Comparison of ENCODE assay signal across 17 cellular contexts in genomic region chr22:49780992-49781782, GRCh38. TPM values are rescaled to one million over a fixed set of nuclear protein-coding genes. Genes with fewer than 3 reads are reported as not detected.
DNase-seq lines count a peak whose midpoint lies in the region; ATAC-seq and TF ChIP-seq lines count a peak whose summit lies in the region.
"Had no signal": no experiment of that assay in that cellular context is flagged by ENCODE, and none has a peak within 500 bp of the region (broad histone marks: within the 10 kb centered on the region; RNA-seq: fewer than 3 reads in every experiment).

No MANE protein-coding gene starts in this region.

- H3K27me3 ChIP-seq in gastrocnemius medialis: no peaks in the 10 kb centered on the region
- no peaks in the 10 kb centered on the region for H3K27me3 ChIP-seq in Caco-2 (replicated peaks; ENCODE audit: control insufficient read depth, insufficient read depth, low read length)
- H3K27me3 ChIP-seq: heart right ventricle, uterus had no signal

- no peaks in the 10 kb centered on the region for H3K9me3 Mint-ChIP-seq in activated naive CD4-positive, alpha-beta T cell treated with anti-CD3 and anti-CD28 coated beads, Interleukin-2, amount 10 ng/mL, durations not matched to agents 7 days and 5 days
- no peaks in the 10 kb centered on the region for H3K9me3 Mint-ChIP-seq in activated naive CD4-positive, alpha-beta T cell treated with anti-CD3 and anti-CD28 coated beads, Interleukin-2, amount 50 U/mL, for 72 hours
- H3K9me3 Mint-ChIP-seq in Caco-2 (ENCODE audit: unreplicated experiment): no peaks in the 10 kb centered on the region
- H3K9me3 Mint-ChIP-seq: HFFc6 had no signal

- TF ChIP-seq CTCF in HEK293 (tag by site-specific recombination; IDR thresholded peaks at IDR 0.05) (no peak), gastrocnemius medialis (IDR thresholded peaks at IDR 0.05 in 4 of 5, conservative IDR thresholded peaks at IDR 0.05 in 1 of 5) (no peak), Caco-2 (IDR thresholded peaks at IDR 0.05; ENCODE audit: insufficient read depth in 1 of 2, low read depth in 1 of 2, low read length in 1 of 2, severe bottlenecking in 1 of 2, unreplicated experiment in 1 of 2) (no peak)

- H3K4me1 ChIP-seq in HEK293 (ENCODE audit: control insufficient read depth, insufficient read depth, low read length) (no peaks in the 10 kb centered on the region), gastrocnemius medialis (peaks cover 31 to 38% of the 10 kb centered on the region in 2 donors), Caco-2 (no peaks in the 10 kb centered on the region)

- POLR2A ChIA-PET in HEK293 (lab: Yijun Ruan, JAX) (no interaction called here), Caco-2 (lab: Charles Lee) (no interaction called here)

- no TSS peak for BruUV-seq in Caco-2 (replicated peaks; lab: Mats Ljungman, UMichigan)

- no peak for TF ChIP-seq POLR2A in gastrocnemius medialis (IDR thresholded peaks at IDR 0.05)

- CTCF ChIA-PET in activated naive CD4-positive, alpha-beta T cell treated with anti-CD3 and anti-CD28 coated beads, Interleukin-2, amount 10 ng/mL, durations not matched to agents 7 days and 5 days (lab: Charles Lee): no interaction called here
- CTCF ChIA-PET in HEK293 (lab: Yijun Ruan, JAX) (interaction anchor here (1.2 kb wide), 1 partner anchor 13 kb away, joined by 3 read pairs; no protein-coding TSS in a partner anchor), Caco-2 (lab: Charles Lee) (no interaction called here)

- intact Hi-C loops in gastrocnemius medialis (cut with DNase I; ENCODE audit: low total_unique reads): loop anchor here (2.0 to 10.0 kb wide), 2 partner anchors 72 to 404 kb away; partner anchors contain the start of genes TRABD and ZBED4
- intact Hi-C loops in Caco-2 (cut with micrococcal nuclease; ENCODE audit: unreplicated experiment): no loop called here

- H3K4me3 Mint-ChIP-seq in activated naive CD4-positive, alpha-beta T cell treated with anti-CD3 and anti-CD28 coated beads, Interleukin-2, amount 10 ng/mL, durations not matched to agents 7 days and 5 days: no peak overlapping the region
- H3K4me3 Mint-ChIP-seq in Caco-2 (ENCODE audit: unreplicated experiment): no peak overlapping the region
- H3K4me3 Mint-ChIP-seq: HFFc6 had no signal

- H3K27ac Mint-ChIP-seq in activated naive CD4-positive, alpha-beta T cell treated with anti-CD3 and anti-CD28 coated beads, Interleukin-2, amount 10 ng/mL, durations not matched to agents 7 days and 5 days: peak overlapping the region; percentile 72
- peak overlapping the region in 1 of 2 donors; percentile 92 for H3K27ac Mint-ChIP-seq in activated naive CD4-positive, alpha-beta T cell treated with anti-CD3 and anti-CD28 coated beads, Interleukin-2, amount 50 U/mL, for 72 hours
- H3K27ac Mint-ChIP-seq in Caco-2 (ENCODE audit: unreplicated experiment): no peak overlapping the region
- H3K27ac Mint-ChIP-seq: HFFc6 had no signal

- peaks cover 33% of the 10 kb centered on the region for H3K36me3 Mint-ChIP-seq in activated naive CD4-positive, alpha-beta T cell treated with anti-CD3 and anti-CD28 coated beads, Interleukin-2, amount 10 ng/mL, durations not matched to agents 7 days and 5 days
- H3K36me3 Mint-ChIP-seq in activated naive CD4-positive, alpha-beta T cell treated with anti-CD3 and anti-CD28 coated beads, Interleukin-2, amount 50 U/mL, for 72 hours: peaks cover 0 to 5% of the 10 kb centered on the region in 2 donors
- peaks cover 60% of the 10 kb centered on the region for H3K36me3 Mint-ChIP-seq in Caco-2 (ENCODE audit: insufficient read depth, unreplicated experiment)

- H3K9me3 ChIP-seq in HEK293 (ENCODE audit: control insufficient read depth, insufficient read depth, low read depth, low read length) (no peaks in the 10 kb centered on the region), gastrocnemius medialis (no peaks in the 10 kb centered on the region), Caco-2 (no peaks in the 10 kb centered on the region)
- H3K9me3 ChIP-seq: heart right ventricle, uterus had no signal

- in situ Hi-C loops in gastrocnemius medialis (cut with MboI; ENCODE audit: low sequenced_read_pairs in 4 of 4): loop anchor here in 1 of 4 donors (25.0 kb wide), 1 partner anchor 106 kb away; no protein-coding TSS in a partner anchor

- DNase-seq in activated naive CD4-positive, alpha-beta T cell treated with anti-CD3 and anti-CD28 coated beads, Interleukin-2, amount 10 ng/mL, durations not matched to agents 7 days and 5 days: no peak
- no peak for DNase-seq in activated naive CD4-positive, alpha-beta T cell treated with anti-CD3 and anti-CD28 coated beads, Interleukin-2, amount 50 U/mL, for 72 hours (ENCODE audit: low spot score in 2 of 2)
- DNase-seq in ecto neural progenitor cell (ENCODE audit: low spot score) (peak; percentile 41), gastrocnemius medialis (no peak), NCI-H1417 (lab: John Stamatoyannopoulos, UW) (no peak), Caco-2 (no peak)
- DNase-seq: ACHN; activated CD4-positive, alpha-beta T cell treated with anti-CD3 and anti-CD28 coated beads for 48 hours; activated naive CD4-positive, alpha-beta T cell; heart right ventricle; HFFc6; NCI-H510A treated with DMSO at 0.1 percent for 48 hours; occipital lobe; uterus had no signal

- no peaks in the 10 kb centered on the region for H3K27me3 Mint-ChIP-seq in activated naive CD4-positive, alpha-beta T cell treated with anti-CD3 and anti-CD28 coated beads, Interleukin-2, amount 10 ng/mL, durations not matched to agents 7 days and 5 days
- H3K27me3 Mint-ChIP-seq in Caco-2 (ENCODE audit: insufficient read depth, unreplicated experiment): no peaks in the 10 kb centered on the region

- ATAC-seq in activated naive CD4-positive, alpha-beta T cell treated with anti-CD3 and anti-CD28 coated beads, Interleukin-2, amount 50 U/mL, for 72 hours: no peak
- no peak for ATAC-seq in gastrocnemius medialis
- no peak for ATAC-seq in GM21390 (IDR thresholded peaks at IDR 0.05; ENCODE audit: unreplicated experiment)

- H3K4me1 Mint-ChIP-seq in activated naive CD4-positive, alpha-beta T cell treated with anti-CD3 and anti-CD28 coated beads, Interleukin-2, amount 10 ng/mL, durations not matched to agents 7 days and 5 days: peaks cover 16% of the 10 kb centered on the region
- no peaks in the 10 kb centered on the region for H3K4me1 Mint-ChIP-seq in Caco-2 (ENCODE audit: low read depth, unreplicated experiment)

- H3K27ac ChIP-seq in HEK293 (ENCODE audit: extremely low read depth, low read depth, low read length) (peak overlapping the region; percentile 22; the same call in 1 of the 2 replicates), gastrocnemius medialis (peak overlapping the region in 3 of 4 donors; percentile 64 to 74 (median 74))
- H3K27ac ChIP-seq: C4-2B, heart right ventricle, uterus had no signal

- H3K4me3 ChIP-seq in HEK293 (ENCODE audit: low read depth, low read length) (no peak overlapping the region), gastrocnemius medialis (no peak overlapping the region), Caco-2 (ENCODE audit: low read depth, low read length) (no peak overlapping the region)
- H3K4me3 ChIP-seq: heart right ventricle, uterus had no signal

- H3K36me3 ChIP-seq in HEK293 (ENCODE audit: control insufficient read depth in 2 of 2, insufficient read depth in 1 of 2, low read length in 2 of 2): peaks cover 7 to 92% of the 10 kb centered on the region in 2 experiments
- H3K36me3 ChIP-seq in gastrocnemius medialis: peaks cover 0 to 32% of the 10 kb centered on the region in 2 donors
- H3K36me3 ChIP-seq in Caco-2 (ENCODE audit: control insufficient read depth, insufficient read depth, low read length): peaks cover 2% of the 10 kb centered on the region; the same call in 1 of the 2 replicates
- H3K36me3 ChIP-seq: uterus had no signal

TF ChIP-seq in HEK293, 187 proteins besides CTCF, POLR2A, EP300 and RAD21 (continues in another document):
- TF ChIP-seq ZNF366 (tag by site-specific recombination; conservative IDR thresholded peaks at IDR 0.05) (no peak), ZNF23 (tag by site-specific recombination; IDR thresholded peaks at IDR 0.05; ENCODE audit: borderline replicate concordance) (no peak), ZNF335 (tag by site-specific recombination; conservative IDR thresholded peaks at IDR 0.05) (no peak), ZNF114 (tag by site-specific recombination; IDR thresholded peaks at IDR 0.05) (no peak), ZNF654 (tag by site-specific recombination; IDR thresholded peaks at IDR 0.05; ENCODE audit: low read depth) (no peak), WT1 (tag by site-specific recombination; IDR thresholded peaks at IDR 0.05) (no peak), ZNF670 (tag by site-specific recombination; IDR thresholded peaks at IDR 0.05; ENCODE audit: low read depth) (no peak), HOXA7 (CRISPR knock-in tag; IDR thresholded peaks at IDR 0.05; ENCODE audit: borderline replicate concordance) (no peak), ZBTB17 (tag by site-specific recombination; IDR thresholded peaks at IDR 0.05) (no peak), SCRT1 (tag by site-specific recombination; IDR thresholded peaks at IDR 0.05; ENCODE audit: borderline replicate concordance) (no peak)
- TF ChIP-seq, protein P1, sequence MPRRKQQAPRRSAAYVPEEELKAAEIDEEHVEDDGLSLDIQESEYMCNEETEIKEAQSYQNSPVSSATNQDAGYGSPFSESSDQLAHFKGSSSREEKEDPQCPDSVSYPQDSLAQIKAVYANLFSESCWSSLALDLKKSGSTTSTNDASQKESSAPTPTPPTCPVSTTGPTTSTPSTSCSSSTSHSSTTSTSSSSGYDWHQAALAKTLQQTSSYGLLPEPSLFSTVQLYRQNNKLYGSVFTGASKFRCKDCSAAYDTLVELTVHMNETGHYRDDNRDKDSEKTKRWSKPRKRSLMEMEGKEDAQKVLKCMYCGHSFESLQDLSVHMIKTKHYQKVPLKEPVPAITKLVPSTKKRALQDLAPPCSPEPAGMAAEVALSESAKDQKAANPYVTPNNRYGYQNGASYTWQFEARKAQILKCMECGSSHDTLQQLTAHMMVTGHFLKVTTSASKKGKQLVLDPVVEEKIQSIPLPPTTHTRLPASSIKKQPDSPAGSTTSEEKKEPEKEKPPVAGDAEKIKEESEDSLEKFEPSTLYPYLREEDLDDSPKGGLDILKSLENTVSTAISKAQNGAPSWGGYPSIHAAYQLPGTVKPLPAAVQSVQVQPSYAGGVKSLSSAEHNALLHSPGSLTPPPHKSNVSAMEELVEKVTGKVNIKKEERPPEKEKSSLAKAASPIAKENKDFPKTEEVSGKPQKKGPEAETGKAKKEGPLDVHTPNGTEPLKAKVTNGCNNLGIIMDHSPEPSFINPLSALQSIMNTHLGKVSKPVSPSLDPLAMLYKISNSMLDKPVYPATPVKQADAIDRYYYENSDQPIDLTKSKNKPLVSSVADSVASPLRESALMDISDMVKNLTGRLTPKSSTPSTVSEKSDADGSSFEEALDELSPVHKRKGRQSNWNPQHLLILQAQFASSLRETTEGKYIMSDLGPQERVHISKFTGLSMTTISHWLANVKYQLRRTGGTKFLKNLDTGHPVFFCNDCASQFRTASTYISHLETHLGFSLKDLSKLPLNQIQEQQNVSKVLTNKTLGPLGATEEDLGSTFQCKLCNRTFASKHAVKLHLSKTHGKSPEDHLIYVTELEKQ (tag by site-specific recombination; IDR thresholded peaks at IDR 0.05; ENCODE audit: borderline replicate concordance): no peak

RNA-seq across cellular contexts. Expression of gene BRD1, which starts 46.5 kb away (rescaled TPM):
- total RNA-seq in activated naive CD4-positive, alpha-beta T cell treated with anti-CD3 and anti-CD28 coated beads, Interleukin-2, amount 50 U/mL, for 72 hours: 10 to 100 TPM; 27.7 to 39.0 TPM
- total RNA-seq in gastrocnemius medialis: 10 to 100 TPM; 15.6 to 25.2 (median 18.1) TPM
- 46.9 and 48.3 TPM in 2 replicates for total RNA-seq in Caco-2 (2022)
